ENCODE assay signal across 13 cellular contexts in the genomic region with DNA sequence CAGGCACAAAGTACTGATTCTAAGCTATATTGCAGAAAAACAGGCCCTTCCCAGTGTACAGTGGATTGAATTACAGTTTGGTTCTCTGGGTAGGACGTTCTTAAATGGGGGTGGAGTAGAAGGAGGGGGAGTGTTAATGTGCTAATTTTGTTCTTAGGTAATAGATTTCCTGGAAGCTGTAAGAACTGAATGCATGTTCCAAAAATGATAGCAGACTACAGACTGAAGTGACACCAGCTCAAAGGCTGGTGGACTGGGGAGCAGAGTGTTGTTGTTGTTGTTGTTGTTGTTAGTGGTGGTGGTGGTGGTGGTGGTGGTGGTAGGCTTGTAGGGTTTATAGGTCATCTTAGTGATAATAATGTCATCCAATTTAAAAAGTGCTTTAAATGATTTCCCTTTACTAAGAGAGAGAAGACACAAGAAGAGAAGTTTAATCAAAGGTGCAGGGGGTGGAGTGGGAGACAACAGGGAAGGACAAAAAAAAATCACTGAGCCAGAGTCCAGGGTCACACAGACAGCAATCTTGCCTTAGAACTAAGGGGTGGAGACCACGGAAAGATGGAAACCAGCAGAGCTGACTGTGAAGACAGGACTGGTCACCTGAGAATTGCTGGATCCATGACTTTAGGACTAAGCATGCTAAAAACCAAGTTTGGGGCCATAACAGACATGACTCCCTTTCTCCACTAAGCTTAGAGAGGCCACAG. TPM values are rescaled to one million over a fixed set of nuclear protein-coding genes. Genes with fewer than 3 reads are reported as not detected.
DNase-seq lines count a peak whose midpoint lies in the region; ATAC-seq and TF ChIP-seq lines count a peak whose summit lies in the region.
"Had no signal": no experiment of that assay in that cellular context is flagged by ENCODE, and none has a peak within 500 bp of the region (broad histone marks: within the 10 kb centered on the region; RNA-seq: fewer than 3 reads in every experiment).

No MANE protein-coding gene starts in this region.

- no peak overlapping the region for H3K9ac ChIP-seq in mammary epithelial cell (ENCODE audit: insufficient read depth, low read length)
- H3K9ac ChIP-seq in skeletal muscle tissue (ENCODE audit: low read depth in 1 of 3, low read length in 3 of 3): peak overlapping the region in 1 of 3 donors; percentile 3
- H3K9ac ChIP-seq: BLaER1 treated with 17β-estradiol and CSF1 and Interleukin-3, amounts not matched to agents 10 nM and 100 nM had no signal

- WGBS in mammary epithelial cell (ENCODE audit: low coverage, missing lambda C conversion rate): 49% methylated on average over 2 of the region's 2 CpGs

- H3K4me3 ChIP-seq in mammary epithelial cell (replicated peaks in 1 of 3; ENCODE audit: insufficient read depth in 1 of 3, low read depth in 2 of 3, low read length in 3 of 3) (no peak overlapping the region), choroid plexus epithelial cell (ENCODE audit: low read depth, low read length) (no peak overlapping the region), skeletal muscle tissue (ENCODE audit: low read length in 3 of 3) (no peak overlapping the region)
- H3K4me3 ChIP-seq: BLaER1 treated with 17β-estradiol and CSF1 and Interleukin-3, amounts not matched to agents 10 nM and 100 nM had no signal

- DNase-seq in MCF 10A (ENCODE audit: unreplicated experiment): peak; percentile 5
- no peak for DNase-seq in mammary epithelial cell
- peak; percentile 16 for DNase-seq in choroid plexus epithelial cell (ENCODE audit: low read depth)
- DNase-seq in left lobe of liver (ENCODE audit: low spot score): no peak
- no peak for DNase-seq in DMS79 (lab: John Stamatoyannopoulos, UW)
- DNase-seq in kidney tubule cell (ENCODE audit: low spot score): no peak
- DNase-seq: 8988T, MM.1S, NCI-H1930, NCI-H2171 treated with DMSO at 0.1 percent for 48 hours had no signal

- H3K27me3 ChIP-seq in mammary epithelial cell (ENCODE audit: insufficient read depth, low read length): no peaks in the 10 kb centered on the region
- no peaks in the 10 kb centered on the region for H3K27me3 ChIP-seq in skeletal muscle tissue (ENCODE audit: control insufficient read depth in 3 of 3, insufficient read depth in 3 of 3, low read length in 3 of 3)
- H3K27me3 ChIP-seq: BLaER1 treated with 17β-estradiol and CSF1 and Interleukin-3, amounts not matched to agents 10 nM and 100 nM had no signal

- peaks cover 7% of the 10 kb centered on the region for H3K4me1 Mint-ChIP-seq in MCF 10A (ENCODE audit: insufficient read depth, unreplicated experiment)

- CTCF ChIA-PET in MCF 10A (lab: Yijun Ruan, JAX): interaction anchor here (0.5 kb wide), 1 partner anchor 993 kb away, joined by 3 read pairs; no protein-coding TSS in a partner anchor
- CTCF ChIA-PET in mammary epithelial cell (lab: Charles Lee; ENCODE audit: low non-redundant PET): interaction anchor here (0.6 kb wide), 1 partner anchor 433 kb away, joined by 3 read pairs; no protein-coding TSS in a partner anchor

- peaks cover 13% of the 10 kb centered on the region for H3K36me3 Mint-ChIP-seq in MCF 10A (ENCODE audit: insufficient read depth, unreplicated experiment)

- ATAC-seq in left lobe of liver: peak; percentile 20
- no peak for ATAC-seq in GM21423 (IDR thresholded peaks at IDR 0.05; ENCODE audit: unreplicated experiment)

- H3K4me2 ChIP-seq in mammary epithelial cell (ENCODE audit: insufficient read depth, low read depth, low read length): no peak overlapping the region
- H3K4me2 ChIP-seq: BLaER1 treated with 17β-estradiol and CSF1 and Interleukin-3, amounts not matched to agents 10 nM and 100 nM had no signal

- H3K27ac Mint-ChIP-seq in MCF 10A (ENCODE audit: low read depth, unreplicated experiment): no peak overlapping the region

- no peaks in the 10 kb centered on the region for H3K9me3 ChIP-seq in mammary epithelial cell (replicated peaks; ENCODE audit: insufficient read depth, low read length)
- H3K9me3 ChIP-seq in skeletal muscle tissue (ENCODE audit: control insufficient read depth in 3 of 3, low read length in 3 of 3): no peaks in the 10 kb centered on the region

- no peak overlapping the region for H3K27ac ChIP-seq in mammary epithelial cell (ENCODE audit: insufficient read depth, low read depth, low read length)
- H3K27ac ChIP-seq in skeletal muscle tissue (ENCODE audit: low read depth, low read length): peak overlapping the region; percentile 13
- H3K27ac ChIP-seq: BLaER1 treated with 17β-estradiol and CSF1 and Interleukin-3, amounts not matched to agents 10 nM and 100 nM had no signal

- POLR2A ChIA-PET in MCF 10A (lab: Yijun Ruan, JAX): no interaction called here

- no peaks in the 10 kb centered on the region for H3K79me2 ChIP-seq in mammary epithelial cell (ENCODE audit: insufficient read depth, low read length)

- H2AFZ ChIP-seq in mammary epithelial cell (ENCODE audit: low read depth, low read length): no peak overlapping the region

- intact Hi-C loops in MCF 10A (cut with micrococcal nuclease): no loop called here
- intact Hi-C loops in mammary epithelial cell (cut with micrococcal nuclease): no loop called here

- no peaks in the 10 kb centered on the region for H3K9me3 Mint-ChIP-seq in MCF 10A (ENCODE audit: unreplicated experiment)

- H4K20me1 ChIP-seq in mammary epithelial cell (ENCODE audit: insufficient read depth, low read length): no peaks in the 10 kb centered on the region

- TF ChIP-seq CTCF in MCF 10A (IDR thresholded peaks at IDR 0.05; ENCODE audit: unreplicated experiment): no peak
- no peak for TF ChIP-seq CTCF in mammary epithelial cell (conservative IDR thresholded peaks at IDR 0.05 in 1 of 2, IDR thresholded peaks at IDR 0.05 in 1 of 2; ENCODE audit: extremely low read depth in 1 of 2, insufficient read depth in 1 of 2, low read depth in 1 of 2, low read length in 2 of 2)
- no peak for TF ChIP-seq CTCF in choroid plexus epithelial cell (conservative IDR thresholded peaks at IDR 0.05; ENCODE audit: low read depth, low read length)

- no peak overlapping the region for H3K4me3 Mint-ChIP-seq in MCF 10A (ENCODE audit: unreplicated experiment)

- H3K36me3 ChIP-seq in mammary epithelial cell (ENCODE audit: insufficient read depth, low read length) (no peaks in the 10 kb centered on the region), skeletal muscle tissue (ENCODE audit: control insufficient read depth in 3 of 3, insufficient read depth in 3 of 3, low read length in 3 of 3) (peaks cover 0 to 3% (median 0%) of the 10 kb centered on the region in 3 donors)

- BruUV-seq in MCF 10A (replicated peaks; lab: Mats Ljungman, UMichigan): no TSS peak
- no TSS peak for BruUV-seq in mammary epithelial cell (replicated peaks; lab: Mats Ljungman, UMichigan)

- in situ Hi-C loops in mammary epithelial cell (cut with MboI; ENCODE audit: low sequenced_read_pairs in 2 of 2): no loop called here

- no peaks in the 10 kb centered on the region for H3K27me3 Mint-ChIP-seq in MCF 10A (ENCODE audit: insufficient read depth, unreplicated experiment)

- dilution Hi-C loops in mammary epithelial cell (cut with HindIII; ENCODE audit: low sequenced_read_pairs): no loop called here

- H3K4me1 ChIP-seq in mammary epithelial cell (ENCODE audit: insufficient read depth, low read length) (no peaks in the 10 kb centered on the region), skeletal muscle tissue (ENCODE audit: control insufficient read depth in 3 of 3, insufficient read depth in 3 of 3, low read length in 3 of 3) (peaks cover 28 to 55% (median 32%) of the 10 kb centered on the region in 3 donors)

RNA-seq across cellular contexts. Expression of a gene that starts 27.0 kb away (rescaled TPM):
- total RNA-seq in MCF 10A (2022) (9.0 and 13.6 TPM in 2 replicates), mammary epithelial cell (10 to 100 TPM in 1 of 2 donors, 1 to 10 TPM in 1; 5.7 to 17.5 TPM), left lobe of liver (2.8 TPM), skeletal muscle tissue (13.0 TPM)
- 5.3 TPM for polyA plus RNA-seq in mammary epithelial cell
- 1.3 TPM for polyA minus RNA-seq in mammary epithelial cell

Comparison
In these comparisons a context has a peak if more than half of its experiments do, and no peak if none do; other contexts are left out.
1. DNase-seq: peak in MCF 10A (single experiment) and choroid plexus epithelial cell (single experiment); none in mammary epithelial cell (single experiment), left lobe of liver (single experiment), DMS79 (single experiment) and kidney tubule cell (single experiment).